ENCODE assay signal across 11 cellular contexts in the genomic region with DNA sequence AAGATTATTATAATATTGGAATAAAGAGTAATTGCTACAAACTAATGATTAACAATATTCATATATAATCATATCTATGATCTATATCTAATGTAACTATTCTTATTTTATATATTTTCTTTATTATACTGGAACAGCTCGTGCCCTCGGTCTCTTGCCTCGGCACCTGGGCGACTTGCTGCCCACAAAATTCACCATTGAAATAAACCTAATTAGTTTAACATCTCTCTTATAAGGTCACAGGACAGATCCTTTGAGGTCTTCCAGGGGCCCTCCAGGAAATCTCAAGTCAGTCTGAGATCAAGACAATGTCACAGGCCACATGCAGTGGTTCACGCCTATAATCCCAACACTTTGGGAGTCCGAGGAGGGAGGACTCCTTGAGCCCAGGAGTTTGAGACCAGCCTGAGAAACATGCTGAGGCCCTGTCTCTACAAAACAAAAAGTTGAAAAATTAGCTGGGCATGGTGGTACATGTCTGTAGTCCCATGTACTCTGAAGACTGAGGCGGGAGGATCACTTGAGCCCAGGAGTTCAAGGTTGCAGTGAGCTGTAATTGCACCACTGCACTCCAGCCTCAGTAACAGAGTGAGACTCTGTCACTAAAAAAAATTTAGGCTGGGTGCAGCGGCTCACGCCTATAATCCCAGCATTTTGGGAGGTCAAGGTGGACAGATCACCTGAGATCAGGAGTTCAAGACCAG. TPM values are rescaled to one million over a fixed set of nuclear protein-coding genes. Genes with fewer than 3 reads are reported as not detected.
DNase-seq lines count a peak whose midpoint lies in the region; ATAC-seq and TF ChIP-seq lines count a peak whose summit lies in the region.
"Had no signal": no experiment of that assay in that cellular context is flagged by ENCODE, and none has a peak within 500 bp of the region (broad histone marks: within the 10 kb centered on the region; RNA-seq: fewer than 3 reads in every experiment).

No MANE protein-coding gene starts in this region.

- no peak overlapping the region for H3K4me3 Mint-ChIP-seq in CD14-positive monocyte
- H3K4me3 Mint-ChIP-seq: nephron had no signal

- H3K4me1 ChIP-seq in PC-9 (replicated peaks; ENCODE audit: insufficient read depth) = peaks cover 5% of the 10 kb centered on the region; the same call in 1 of the 2 replicates
- peaks cover 23% of the 10 kb centered on the region for H3K4me1 ChIP-seq in fibroblast of lung (ENCODE audit: control insufficient read depth, extremely low read depth, insufficient read depth, low read length)
- H3K4me1 ChIP-seq in gastrocnemius medialis = peaks cover 48 to 65% of the 10 kb centered on the region in 2 donors
- H3K4me1 ChIP-seq in PC-3 (ENCODE audit: insufficient read depth, low read length) = peaks cover 11% of the 10 kb centered on the region

- intact Hi-C loops in CD14-positive monocyte (cut with micrococcal nuclease) (no loop called here), PC-9 (cut with micrococcal nuclease; ENCODE audit: unreplicated experiment) (no loop called here), gastrocnemius medialis (cut with DNase I; ENCODE audit: low total_unique reads) (no loop called here), PC-3 (cut with micrococcal nuclease) (no loop called here)

- H3F3A ChIP-seq in PC-9 (ENCODE audit: insufficient read depth, low read depth) (peaks cover 4% of the 10 kb centered on the region; the same call in 1 of the 2 replicates), PC-3 (ENCODE audit: low read length, unreplicated experiment) (no peaks in the 10 kb centered on the region)

- H3K27me3 ChIP-seq in PC-9 (ENCODE audit: insufficient read depth, low read depth) = no peaks in the 10 kb centered on the region
- H3K27me3 ChIP-seq in fibroblast of lung (ENCODE audit: control insufficient read depth, insufficient read depth, low read length) = no peaks in the 10 kb centered on the region
- H3K27me3 ChIP-seq in gastrocnemius medialis = no peaks in the 10 kb centered on the region
- no peaks in the 10 kb centered on the region for H3K27me3 ChIP-seq in PC-3 (ENCODE audit: low read length)

- H3K4me3 ChIP-seq in PC-9 (no peak overlapping the region), fibroblast of lung (replicated peaks in 1 of 4; ENCODE audit: control extremely low read depth in 1 of 4, insufficient read depth in 1 of 4, low read depth in 3 of 4, low read length in 4 of 4) (no peak overlapping the region), gastrocnemius medialis (no peak overlapping the region), PC-3 (ENCODE audit: low read length) (no peak overlapping the region)
- H3K4me3 ChIP-seq: lung had no signal

- H3K9me3 ChIP-seq in PC-9 (ENCODE audit: insufficient read depth, low read depth) = no peaks in the 10 kb centered on the region
- H3K9me3 ChIP-seq in fibroblast of lung (ENCODE audit: control insufficient read depth, insufficient read depth, low read depth, low read length) = no peaks in the 10 kb centered on the region
- no peaks in the 10 kb centered on the region for H3K9me3 ChIP-seq in gastrocnemius medialis
- H3K9me3 ChIP-seq in PC-3 (ENCODE audit: low read length) = no peaks in the 10 kb centered on the region

- no peak overlapping the region for H2AFZ ChIP-seq in PC-9
- no peak overlapping the region for H2AFZ ChIP-seq in fibroblast of lung (ENCODE audit: low read length)
- no peak overlapping the region for H2AFZ ChIP-seq in PC-3 (ENCODE audit: low read length)

- H3K9ac ChIP-seq in fibroblast of lung (ENCODE audit: insufficient read depth, low read length) (no peak overlapping the region), PC-3 (ENCODE audit: low read length) (no peak overlapping the region)

- peaks cover 25% of the 10 kb centered on the region for H3K4me1 Mint-ChIP-seq in CD14-positive monocyte

- H4K20me1 ChIP-seq in PC-9 (ENCODE audit: insufficient read depth) (peaks cover 3% of the 10 kb centered on the region; the same call in 1 of the 2 replicates), fibroblast of lung (ENCODE audit: control insufficient read depth, extremely low read depth, insufficient read depth, low read length) (no peaks in the 10 kb centered on the region), PC-3 (ENCODE audit: low read length) (no peaks in the 10 kb centered on the region)

- peaks cover 4% of the 10 kb centered on the region; the same call in 1 of the 2 replicates for H3K79me2 ChIP-seq in PC-9 (ENCODE audit: low read depth)
- H3K79me2 ChIP-seq in fibroblast of lung (ENCODE audit: control insufficient read depth, insufficient read depth, low read length) = peaks cover 35% of the 10 kb centered on the region
- H3K79me2 ChIP-seq in PC-3 (ENCODE audit: low read length) = peaks cover 7% of the 10 kb centered on the region

- H3K27ac Mint-ChIP-seq in CD14-positive monocyte = peak overlapping the region in 4 of 7 donors; percentile 54 to 63 (median 60)
- H3K27ac Mint-ChIP-seq: activated naive CD4-positive, alpha-beta T cell treated with anti-CD3 and anti-CD28 coated beads, Interleukin-2, amount 50 U/mL, for 72 hours had no signal

- peaks cover 23 to 41% of the 10 kb centered on the region in 2 donors for H3K36me3 Mint-ChIP-seq in CD14-positive monocyte

- H3K27ac ChIP-seq in PC-9 (no peak overlapping the region), fibroblast of lung (ENCODE audit: insufficient read depth, low read length) (peak overlapping the region; percentile 7), gastrocnemius medialis (peak overlapping the region; percentile 91 to 97 (median 96)), PC-3 (ENCODE audit: low read length) (no peak overlapping the region)

- POLR2A ChIA-PET in PC-9 (lab: Charles Lee; ENCODE audit: unreplicated experiment) = no interaction called here
- POLR2A ChIA-PET in PC-3 (lab: Charles Lee; ENCODE audit: unreplicated experiment) = no interaction called here

- TF ChIP-seq POLR2A in gastrocnemius medialis (IDR thresholded peaks at IDR 0.05) = no peak

- in situ Hi-C loops in gastrocnemius medialis (cut with MboI; ENCODE audit: low sequenced_read_pairs in 4 of 4) = no loop called here

- no peaks in the 10 kb centered on the region for H3K36me3 ChIP-seq in PC-9 (ENCODE audit: low read depth)
- H3K36me3 ChIP-seq in fibroblast of lung (ENCODE audit: control insufficient read depth, insufficient read depth, low read length) = no peaks in the 10 kb centered on the region
- no peaks in the 10 kb centered on the region for H3K36me3 ChIP-seq in gastrocnemius medialis
- H3K36me3 ChIP-seq in PC-3 (ENCODE audit: low read depth, low read length) = no peaks in the 10 kb centered on the region

- no peak overlapping the region for H3K4me2 ChIP-seq in PC-9
- no peak overlapping the region for H3K4me2 ChIP-seq in fibroblast of lung (ENCODE audit: extremely low read depth, insufficient read depth, low read length)
- no peak overlapping the region for H3K4me2 ChIP-seq in PC-3 (ENCODE audit: low read length)

- ATAC-seq in gastrocnemius medialis (no peak), PC-3 (no peak), HG02623 (IDR thresholded peaks at IDR 0.05; ENCODE audit: unreplicated experiment) (no peak)

- peaks cover 0 to 3% (median 0%) of the 10 kb centered on the region in 3 donors for H3K27me3 Mint-ChIP-seq in CD14-positive monocyte (ENCODE audit: low read depth in 3 of 3)

- H3K9me3 Mint-ChIP-seq in CD14-positive monocyte = no peaks in the 10 kb centered on the region
- H3K9me3 Mint-ChIP-seq: activated naive CD4-positive, alpha-beta T cell treated with anti-CD3 and anti-CD28 coated beads, Interleukin-2, amount 50 U/mL, for 72 hours; nephron had no signal

- BruUV-seq in PC-9 (replicated peaks; lab: Mats Ljungman, UMichigan) (no TSS peak), PC-3 (replicated peaks; lab: Mats Ljungman, UMichigan) (no TSS peak)

- no peaks in the 10 kb centered on the region for H3K9me2 ChIP-seq in PC-9 (ENCODE audit: insufficient read depth)
- no peaks in the 10 kb centered on the region for H3K9me2 ChIP-seq in PC-3 (replicated peaks; ENCODE audit: low read length)

- CTCF ChIA-PET in PC-9 (lab: Charles Lee) (interaction anchor here (1.0 kb wide), 1 partner anchor 218 kb away, joined by 4 read pairs; no protein-coding TSS in a partner anchor), PC-3 (lab: Charles Lee) (interaction anchor here (0.6 to 1.0 kb wide), 2 partner anchors 26 to 218 kb away, joined by 4 to 5 read pairs; no protein-coding TSS in a partner anchor)

- TF ChIP-seq CTCF in CD14-positive monocyte (IDR thresholded peaks at IDR 0.05) (peak; percentile 70), PC-9 (conservative IDR thresholded peaks at IDR 0.05) (peak; percentile 18; the same call in 1 of the 2 replicates), fibroblast of lung (conservative IDR thresholded peaks at IDR 0.05 in 1 of 2, IDR thresholded peaks at IDR 0.05 in 1 of 2; ENCODE audit: low read depth in 1 of 2, low read length in 2 of 2) (no peak), gastrocnemius medialis (IDR thresholded peaks at IDR 0.05 in 4 of 5, conservative IDR thresholded peaks at IDR 0.05 in 1 of 5) (no peak), PC-3 (conservative IDR thresholded peaks at IDR 0.05; ENCODE audit: low read depth, low read length) (no peak)

- no peak for DNase-seq in CD14-positive monocyte (ENCODE audit: low spot score)
- no peak for DNase-seq in PC-9
- no peak for DNase-seq in fibroblast of lung (ENCODE audit: low read depth in 2 of 2)
- DNase-seq in gastrocnemius medialis = no peak
- no peak for DNase-seq in dermis blood vessel endothelial cell
- DNase-seq in PC-3 = no peak
- DNase-seq in effector CD4-positive, alpha-beta T cell = no peak

RNA-seq across cellular contexts. Expression of a gene that starts 6.6 kb away (rescaled TPM):
- polyA plus RNA-seq in CD14-positive monocyte (10 to 100 TPM; 24.9 to 30.8 TPM), fibroblast of lung (13.2 and 19.7 TPM in 2 replicates)
- total RNA-seq in PC-9 (2021) (21.7 and 22.4 TPM in 2 replicates), fibroblast of lung (18.2 and 30.7 TPM in 2 replicates), gastrocnemius medialis (10 to 100 TPM in 3 of 4 donors, 1 to 10 TPM in 1; 9.0 to 18.0 (median 14.4) TPM), dermis blood vessel endothelial cell (81.9 and 129 TPM in 2 replicates), PC-3 (2014; rRNA removed) (23.0 and 32.1 TPM in 2 replicates)
- polyA plus RNA-seq in fibroblast of lung (2012) = 17.7 and 33.3 TPM in 2 replicates
- 32.4 and 45.4 TPM in 2 replicates for polyA minus RNA-seq in fibroblast of lung (ENCODE audit: low replicate concordance)

RNA-seq across cellular contexts. Expression of a gene that starts 6.6 kb away (rescaled TPM):
- polyA plus RNA-seq in CD14-positive monocyte (100 to 1,000 TPM; 329 to 400 TPM), fibroblast of lung (150 and 208 TPM in 2 replicates)
- total RNA-seq in PC-9 (2021) (99.9 and 107 TPM in 2 replicates), fibroblast of lung (192 and 305 TPM in 2 replicates), gastrocnemius medialis (100 to 1,000 TPM; 154 to 255 (median 223) TPM), dermis blood vessel endothelial cell (551 and 616 TPM in 2 replicates), PC-3 (2014; rRNA removed) (204 and 205 TPM in 2 replicates)
- polyA plus RNA-seq in fibroblast of lung (2012) = 201 and 240 TPM in 2 replicates
- polyA minus RNA-seq in fibroblast of lung (ENCODE audit: low replicate concordance) = 94.0 and 188 TPM in 2 replicates

Comparison
In these comparisons a context has a peak if more than half of its experiments do, and no peak if none do; other contexts are left out.
1. CTCF ChIP-seq: peak in CD14-positive monocyte (single experiment) and PC-9 (single experiment); none in fibroblast of lung (0 of 2), gastrocnemius medialis (0 of 5) and PC-3 (single experiment).
2. H3K27ac ChIP-seq: peak in fibroblast of lung (single experiment) and gastrocnemius medialis (4 of 4); none in PC-9 (single experiment) and PC-3 (single experiment).